Comparison of ENCODE assay signal across 19 cellular contexts in genomic region chr11:130220311-130221030, GRCh38.
A peak's percentile ranks its signal among the peaks of the same experiment; 100 is the strongest.
DNase-seq lines count a peak whose midpoint lies in the region; ATAC-seq, FAIRE-seq and TF ChIP-seq lines count a peak whose summit lies in the region.
"Had no signal": no experiment of that assay in that cellular context is flagged by ENCODE, and none has a peak within 500 bp of the region (broad histone marks: within the 10 kb centered on the region; RNA-seq: fewer than 3 reads in every experiment).

No MANE protein-coding gene starts in this region.

- no peak overlapping the region for H4K8ac ChIP-seq in H1 (ENCODE audit: extremely low read depth, insufficient read depth, low read length)

- H2BK15ac ChIP-seq in H1 (ENCODE audit: low read length): peak overlapping the region; percentile 25

- no peak overlapping the region for H3K18ac ChIP-seq in H1 (ENCODE audit: extremely low read depth, low read length)

- H2AK5ac ChIP-seq in H1 (ENCODE audit: low read depth, low read length): peak overlapping the region; percentile 59

- H2BK12ac ChIP-seq in H1 (ENCODE audit: low read depth, low read length): 0 out of 2 replicates have a peak overlapping the region, but pooled peaks have one; percentile 29

- H3K27me3 ChIP-seq in H1 (replicated peaks in 1 of 4; ENCODE audit: control insufficient read depth in 3 of 4, extremely low read depth in 1 of 4, insufficient read depth in 3 of 4, low read length in 3 of 4): no peaks in the 10 kb centered on the region
- H3K27me3 ChIP-seq in lung (ENCODE audit: control insufficient read depth, insufficient read depth): no peaks in the 10 kb centered on the region

- H3K9me3 ChIP-seq in H1 (ENCODE audit: insufficient read depth in 2 of 2, low read depth in 1 of 2, low read length in 1 of 2) (no peaks in the 10 kb centered on the region; a peak in 1 of 4 replicates), lung (ENCODE audit: control insufficient read depth in 2 of 2, insufficient read depth in 1 of 2, low read length in 1 of 2) (no peaks in the 10 kb centered on the region)

- no peak overlapping the region for H3K4ac ChIP-seq in H1 (replicated peaks; ENCODE audit: insufficient read length, low read depth, low read length)

- H4K91ac ChIP-seq in H1 (replicated peaks; ENCODE audit: insufficient read length, low read length): no peak overlapping the region

- DNase-seq in HuH-7 (ENCODE audit: low spot score) (peak; percentile 8), H1 (ENCODE audit: low read depth in 1 of 2, low spot score in 2 of 2) (peak in 1 of 2 experiments; percentile 47), lung (ENCODE audit: low spot score) (peak; percentile 26), posterior cingulate gyrus (peak in 6 of 10 donors; percentile 26 to 92 (median 72)), midbrain (lab: John Stamatoyannopoulos, UW) (no peak), A172 (ENCODE audit: low spot score) (no peak), NCI-H774 (lab: John Stamatoyannopoulos, UW) (no peak), cerebellar cortex (ENCODE audit: low spot score) (no peak)
- DNase-seq: ACHN, AML-193, COR-L47, DMS153, KBM-7, NCI-H1048, NCI-H1436 treated with DMSO at 0.1 percent for 48 hours, NCI-H2081, NCI-H510A treated with DMSO at 0.1 percent for 48 hours, SHP77 treated with DMSO at 0.1 percent for 48 hours had no signal

- H3K9ac ChIP-seq in H1 (replicated peaks in 1 of 4; ENCODE audit: extremely low read depth in 1 of 4, low read depth in 3 of 4, low read length in 3 of 4): no peak overlapping the region; a peak in 1 of 7 replicates

- H2BK120ac ChIP-seq in H1 (replicated peaks; ENCODE audit: low read depth, low read length): no peak overlapping the region

- no peaks in the 10 kb centered on the region for H3K23me2 ChIP-seq in H1 (ENCODE audit: low read depth, low read length)

- H4K5ac ChIP-seq in H1 (ENCODE audit: insufficient read length, low read depth, low read length): no peak overlapping the region

- WGBS in H1 (ENCODE audit: extremely low coverage in 1 of 2, insufficient coverage in 1 of 2, insufficient read length in 1 of 2, insufficient replicate concordance in 2 of 2, low coverage in 1 of 2, low lambda C conversion rate in 2 of 2, missing lambda C conversion rate in 1 of 2), 2 experiments: 89% methylated on average over 19 of the region's 19 CpGs; no CpG with 5 or more reads in 1 of the 2 experiments
- WGBS in lung, 2 donors: 88 to 92% methylated on average over 19 of the region's 19 CpGs

- no peaks in the 10 kb centered on the region for H4K20me1 ChIP-seq in H1 (replicated peaks in 1 of 2; ENCODE audit: control insufficient read depth in 1 of 2, insufficient read depth in 2 of 2, low read length in 2 of 2)

- TF ChIP-seq POLR2A in H1 (IDR thresholded peaks at IDR 0.05; ENCODE audit: control extremely low read depth in 1 of 2, low read depth in 2 of 2, low read length in 2 of 2): no peak

- no peak for TF ChIP-seq EP300 in H1 (IDR thresholded peaks at IDR 0.05; ENCODE audit: borderline replicate concordance in 1 of 2, low read depth in 2 of 2, low read length in 2 of 2)

- no peak for FAIRE-seq in H1 (lab: Jason Lieb, UNC)

- H2BK20ac ChIP-seq in H1 (ENCODE audit: low read length): 0 out of 2 replicates have a peak overlapping the region, but pooled peaks have one; percentile 54

- no peak overlapping the region for H2AFZ ChIP-seq in H1 (ENCODE audit: low read length)

- H3K4me3 ChIP-seq in H1 (ENCODE audit: extremely low read depth in 1 of 4, insufficient read depth in 2 of 4, low read depth in 3 of 4, low read length in 4 of 4): no peak overlapping the region
- no peak overlapping the region for H3K4me3 ChIP-seq in lung

- 0 out of 2 replicates have a peak overlapping the region, but pooled peaks have one; percentile 35 for H2BK5ac ChIP-seq in H1 (ENCODE audit: low read depth, low read length)

- TF ChIP-seq RAD21 in H1 (IDR thresholded peaks at IDR 0.05 in 1 of 2, conservative IDR thresholded peaks at IDR 0.05 in 1 of 2; ENCODE audit: low read depth in 2 of 2, low read length in 2 of 2): no peak

- no peak overlapping the region for H3K14ac ChIP-seq in H1 (ENCODE audit: insufficient read length)

- H3K4me2 ChIP-seq in H1 (ENCODE audit: insufficient read depth in 1 of 2, low read depth in 2 of 2, low read length in 2 of 2): no peak overlapping the region

- H3K79me2 ChIP-seq in H1 (ENCODE audit: control insufficient read depth in 1 of 2, insufficient read depth in 2 of 2, low read length in 2 of 2): no peaks in the 10 kb centered on the region

- H3K36me3 ChIP-seq in H1 (ENCODE audit: control insufficient read depth in 2 of 4, insufficient read depth in 4 of 4, low read length in 3 of 4) (no peaks in the 10 kb centered on the region), lung (ENCODE audit: control insufficient read depth in 2 of 2, insufficient read depth in 2 of 2, low read length in 2 of 2) (no peaks in the 10 kb centered on the region)

- intact Hi-C loops in posterior cingulate gyrus (cut with DNase I): no loop called here

- H3K56ac ChIP-seq in H1 (replicated peaks; ENCODE audit: insufficient read length, low read depth, low read length): no peak overlapping the region

- no peak overlapping the region for H3K23ac ChIP-seq in H1 (ENCODE audit: insufficient read length)

- no peak for ATAC-seq in lung (ENCODE audit: insufficient read depth, low FRiP score)
- ATAC-seq: SK-N-SH treated with all-trans-retinoic acid at 6 μM for 48 hours had no signal

- no peaks in the 10 kb centered on the region for H3K79me1 ChIP-seq in H1 (ENCODE audit: low read depth, low read length)

- H3K4me1 ChIP-seq in H1 (replicated peaks in 1 of 4; ENCODE audit: control insufficient read depth in 3 of 4, insufficient read depth in 4 of 4, low read length in 3 of 4): peaks cover 0 to 12% (median 10%) of the 10 kb centered on the region in 4 experiments; a peak in 6 of 7 replicates
- no peaks in the 10 kb centered on the region for H3K4me1 ChIP-seq in lung (ENCODE audit: control insufficient read depth in 2 of 2, insufficient read depth in 2 of 2, low read length in 2 of 2)

- no peak for TF ChIP-seq CTCF in H1 (IDR thresholded peaks at IDR 0.05; ENCODE audit: control extremely low read depth in 1 of 3, insufficient read depth in 1 of 3, low read depth in 1 of 3, low read length in 3 of 3)
- no peak for TF ChIP-seq CTCF in lung (IDR thresholded peaks at IDR 0.05; ENCODE audit: control extremely low read depth, extremely low read depth)

- H3K27ac ChIP-seq in H1 (ENCODE audit: low read depth, low read length) (no peak overlapping the region; the same call in 1 of the 2 replicates), lung (ENCODE audit: low read depth in 1 of 2, low read length in 1 of 2) (no peak overlapping the region)

- POLR2A ChIA-PET in H1 (lab: Charles Lee; ENCODE audit: partially characterized antibody): interaction anchor here (0.5 to 3.3 kb wide), 2 partner anchors 13 to 114 kb away, joined by 3 to 13 read pairs; no protein-coding TSS in a partner anchor

- CTCF ChIA-PET in H1 (lab: Charles Lee; ENCODE audit: partially characterized antibody): interaction anchor here (1.1 kb wide), 1 partner anchor 28 kb away, joined by 3 read pairs; no protein-coding TSS in a partner anchor

TF ChIP-seq in H1, 55 proteins besides CTCF, POLR2A, EP300 and RAD21:
- TF ChIP-seq SAP30 (IDR thresholded peaks at IDR 0.05; ENCODE audit: insufficient read depth, insufficient replicate concordance, low read length) (no peak), SIX5 (IDR thresholded peaks at IDR 0.05; ENCODE audit: low read depth, low read length) (no peak), JUN (IDR thresholded peaks at IDR 0.05; ENCODE audit: low read depth, low read length) (no peak), RNF2 (IDR thresholded peaks at IDR 0.05; ENCODE audit: borderline replicate concordance, low read depth, low read length, missing control alignments, poor library complexity, severe bottlenecking) (no peak), USF2 (IDR thresholded peaks at IDR 0.05; ENCODE audit: low read length) (no peak)
TF ChIP-seq in H1: peak in this region for 0.

Comparison
In these comparisons a context has a peak if more than half of its experiments do, and no peak if none do; other contexts are left out.
1. DNase-seq: peak in HuH-7 (single experiment), lung (single experiment) and posterior cingulate gyrus (6 of 10); none in midbrain (single experiment), A172 (single experiment), NCI-H774 (single experiment) and cerebellar cortex (single experiment).